In the genomic region with DNA sequence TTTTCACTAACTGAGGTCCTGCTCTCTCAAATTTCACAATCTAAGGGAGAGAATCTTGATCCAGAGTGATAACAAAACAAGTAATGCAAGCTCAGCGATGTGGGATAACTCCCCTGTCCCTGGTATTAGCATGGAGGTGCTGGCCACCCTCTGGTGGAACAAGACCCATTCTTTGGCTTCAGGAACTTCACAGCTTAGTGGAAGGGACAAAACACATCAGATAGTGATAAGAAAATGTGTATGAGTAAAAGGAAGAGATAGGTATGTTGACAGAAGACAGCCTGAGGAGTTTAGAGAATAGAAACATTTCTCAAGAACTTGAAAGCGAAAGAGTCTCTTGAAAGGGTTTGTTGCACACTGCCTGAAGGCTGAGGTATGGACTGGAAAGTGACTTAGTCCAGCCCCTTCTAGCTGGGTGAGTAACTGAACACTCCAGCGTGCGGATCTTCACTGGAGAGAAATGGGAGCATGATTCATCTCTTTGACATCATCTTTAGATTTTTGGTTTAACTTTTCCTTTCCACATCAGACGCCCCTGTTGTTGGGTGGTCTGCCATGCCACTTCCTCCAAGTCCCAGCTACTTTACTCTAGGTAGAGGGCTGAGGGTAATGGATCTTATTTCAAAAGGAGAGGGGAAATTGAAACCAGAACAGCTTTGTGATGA, we compare ENCODE assay signal across 9 cellular contexts.
DNase-seq lines count a peak whose midpoint lies in the region; ATAC-seq and TF ChIP-seq lines count a peak whose summit lies in the region.
"Had no signal": no experiment of that assay in that cellular context is flagged by ENCODE, and none has a peak within 500 bp of the region (broad histone marks: within the 10 kb centered on the region; RNA-seq: fewer than 3 reads in every experiment).

No MANE protein-coding gene starts in this region.

- no peak for DNase-seq in activated naive CD4-positive, alpha-beta T cell treated with anti-CD3 and anti-CD28 coated beads, Interleukin-2, amount 50 U/mL, for 16 hours
- DNase-seq in amniotic stem cell (lab: John Stamatoyannopoulos, UW) (peak; percentile 64), stromal cell of bone marrow (ENCODE audit: low read depth) (peak; percentile 74), NCI-H1417 (lab: John Stamatoyannopoulos, UW) (no peak), WERI-Rb-1 (no peak), activated gamma-delta T cell treated with Interleukin-2 at 50 U/mL for 16 hours (no peak)
- DNase-seq: NCI-H1105 treated with DMSO at 0.1 percent for 48 hours had no signal

- no peaks in the 10 kb centered on the region for H3K36me3 ChIP-seq in WERI-Rb-1

- H3K9me3 ChIP-seq in WERI-Rb-1 (ENCODE audit: severe bottlenecking), result no peaks in the 10 kb centered on the region

- H3K27me3 ChIP-seq in WERI-Rb-1 (ENCODE audit: insufficient read depth, low read depth, severe bottlenecking), result no peaks in the 10 kb centered on the region

- no peaks in the 10 kb centered on the region for H3K9me3 Mint-ChIP-seq in activated naive CD4-positive, alpha-beta T cell treated with anti-CD3 and anti-CD28 coated beads, Interleukin-2, amount 50 U/mL, for 24 hours

- TF ChIP-seq CTCF in WERI-Rb-1 (IDR thresholded peaks at IDR 0.05; ENCODE audit: low read depth, low read length), result no peak

- no peak overlapping the region for H3K4me3 ChIP-seq in WERI-Rb-1 (ENCODE audit: low read depth, low read length)

- no peak overlapping the region for H3K4me3 Mint-ChIP-seq in activated naive CD4-positive, alpha-beta T cell treated with anti-CD3 and anti-CD28 coated beads, Interleukin-2, amount 50 U/mL, for 24 hours

- H3K27me3 Mint-ChIP-seq in activated naive CD4-positive, alpha-beta T cell treated with anti-CD3 and anti-CD28 coated beads, Interleukin-2, amount 50 U/mL, for 24 hours, result peaks cover 2% of the 10 kb centered on the region

- peaks cover 4% of the 10 kb centered on the region for H3K4me1 Mint-ChIP-seq in activated naive CD4-positive, alpha-beta T cell treated with anti-CD3 and anti-CD28 coated beads, Interleukin-2, amount 50 U/mL, for 24 hours

- no peaks in the 10 kb centered on the region for H3K36me3 Mint-ChIP-seq in activated naive CD4-positive, alpha-beta T cell treated with anti-CD3 and anti-CD28 coated beads, Interleukin-2, amount 50 U/mL, for 24 hours

- ATAC-seq in HG03159 (IDR thresholded peaks at IDR 0.05; ENCODE audit: unreplicated experiment), result peak; percentile 86

- H3K27ac Mint-ChIP-seq in activated naive CD4-positive, alpha-beta T cell treated with anti-CD3 and anti-CD28 coated beads, Interleukin-2, amount 50 U/mL, for 24 hours, result peak overlapping the region; percentile 26

- H3K27ac ChIP-seq in WERI-Rb-1, result no peak overlapping the region

Comparison
In these comparisons a context has a peak if more than half of its experiments do, and no peak if none do; other contexts are left out.
1. DNase-seq: peak in amniotic stem cell (single experiment) and stromal cell of bone marrow (single experiment); none in activated naive CD4-positive, alpha-beta T cell treated with anti-CD3 and anti-CD28 coated beads, Interleukin-2, amount 50 U/mL, for 16 hours (single experiment), NCI-H1417 (0 of 3), WERI-Rb-1 (single experiment) and activated gamma-delta T cell treated with Interleukin-2 at 50 U/mL for 16 hours (single experiment).